In genomic region chr10:119872860-119873671, GRCh38 we compare ENCODE assay signal across 1 cellular context.
TF ChIP-seq lines count a peak whose summit lies in the region.

No MANE protein-coding gene starts in this region.

TF ChIP-seq in GM23338, 12 proteins besides CTCF, POLR2A, EP300 and RAD21 (continued from another document):
- no peak for TF ChIP-seq REST (IDR thresholded peaks at IDR 0.05; ENCODE audit: unreplicated experiment)
- no peak for TF ChIP-seq EZH2phosphoT487 (IDR thresholded peaks at IDR 0.05; ENCODE audit: unreplicated experiment)
